In genomic region chr2:80238692-80239469, GRCh38 we compare ENCODE assay signal across 8 cellular contexts.
DNase-seq lines count a peak whose midpoint lies in the region; ATAC-seq and TF ChIP-seq lines count a peak whose summit lies in the region.

No MANE protein-coding gene starts in this region.

- H3K36me3 ChIP-seq in BE2C = no peaks in the 10 kb centered on the region

- POLR2A ChIA-PET in RWPE1 (lab: Yijun Ruan, JAX; ENCODE audit: low non-redundant PET) = no interaction called here

- in situ Hi-C loops in GM13977 (cut with MboI; ENCODE audit: low pct_unique_long_range_greater_than_20kb, low sequenced_read_pairs, unreplicated experiment) = no loop called here

- no peaks in the 10 kb centered on the region for H3K27me3 ChIP-seq in BE2C

- H3K4me3 ChIP-seq in BE2C (ENCODE audit: low read depth, low read length) (no peak overlapping the region), foreskin fibroblast (ENCODE audit: low read depth in 1 of 2, low read length in 2 of 2) (no peak overlapping the region)

- TF ChIP-seq CTCF in BE2C (IDR thresholded peaks at IDR 0.05; ENCODE audit: low read depth, low read length) (peak; percentile 70), GM13977 (IDR thresholded peaks at IDR 0.05; ENCODE audit: extremely low read depth, insufficient read depth, missing control alignments) (peak; percentile 72), RWPE1 (conservative IDR thresholded peaks at IDR 0.05; ENCODE audit: low read depth) (peak; percentile 62), foreskin fibroblast (IDR thresholded peaks at IDR 0.05; ENCODE audit: low read depth, low read length) (peak; percentile 82)

- CTCF ChIA-PET in RWPE1 (lab: Yijun Ruan, JAX) = interaction anchor here (0.6 to 1.9 kb wide), 13 partner anchors 10 to 502 kb away, joined by 3 to 10 read pairs (median 3); no protein-coding TSS in a partner anchor

- H3K9me3 ChIP-seq in BE2C = no peaks in the 10 kb centered on the region

- peak; percentile 37 for DNase-seq in BE2C
- no peak for DNase-seq in GM13977 (ENCODE audit: low spot score)
- peak; percentile 33 for DNase-seq in RWPE1 (ENCODE audit: low spot score)
- peak; percentile 4 to 77 for DNase-seq in foreskin fibroblast
- DNase-seq in putamen (ENCODE audit: low spot score) = peak; percentile 49
- no peak for DNase-seq in cerebellar nuclear complex (lab: John Stamatoyannopoulos, UW)

- H3K27ac ChIP-seq in RWPE1 = no peak overlapping the region

- H3K4me1 ChIP-seq in BE2C = no peaks in the 10 kb centered on the region

- ATAC-seq in HG02970 (IDR thresholded peaks at IDR 0.05; ENCODE audit: low FRiP score, unreplicated experiment) (no peak), GM18861 (IDR thresholded peaks at IDR 0.05; ENCODE audit: unreplicated experiment) (no peak)

Comparison
In these comparisons a context has a peak if more than half of its experiments do, and no peak if none do; other contexts are left out.
1. DNase-seq: peak in BE2C (single experiment), RWPE1 (single experiment), foreskin fibroblast (2 of 2) and putamen (single experiment); none in GM13977 (single experiment) and cerebellar nuclear complex (0 of 2).
2. Peak in every context shown above with its lines, with median percentiles within 50 percentile points of each other: CTCF ChIP-seq.